Comparison of ENCODE assay signal across 1 cellular context in the genomic region with DNA sequence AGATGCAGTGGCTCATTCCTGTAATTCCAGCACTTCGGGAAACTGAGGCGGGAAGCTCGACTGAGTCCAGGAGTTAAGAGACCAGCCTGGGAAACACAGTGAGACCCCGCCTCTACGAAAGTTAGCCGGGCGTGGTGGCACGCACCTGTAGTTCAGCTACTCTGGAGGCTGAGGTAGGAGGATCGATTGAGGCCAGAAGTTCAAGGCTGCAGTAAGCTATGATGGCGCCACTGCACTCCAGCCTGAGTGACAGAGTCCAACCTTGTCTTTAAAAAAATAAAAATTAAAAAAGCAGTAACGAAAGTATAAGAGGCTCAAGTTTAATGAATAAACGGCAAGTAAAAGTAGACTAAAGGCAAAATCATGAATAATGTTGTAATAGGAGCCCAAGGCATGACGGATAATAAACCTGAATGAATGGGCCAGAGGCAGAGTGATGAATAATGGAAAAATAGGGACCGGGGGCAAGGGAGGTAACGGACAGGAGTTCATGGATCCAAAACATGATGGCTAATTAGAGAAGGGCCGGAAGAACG.
TF ChIP-seq lines count a peak whose summit lies in the region.

No MANE protein-coding gene starts in this region.

TF ChIP-seq in HepG2, 621 proteins besides CTCF, POLR2A, EP300 and RAD21 (continued from another document and continues in another):
- TF ChIP-seq ZNF644 (CRISPR knock-in tag; IDR thresholded peaks at IDR 0.05; ENCODE audit: low read depth) (no peak), MAFG (CRISPR knock-in tag; IDR thresholded peaks at IDR 0.05) (no peak), ZNF563 (CRISPR knock-in tag; IDR thresholded peaks at IDR 0.05) (0 out of 2 replicates have a peak, but pooled peaks have one; percentile 50), ZNF205 (CRISPR knock-in tag; IDR thresholded peaks at IDR 0.05) (0 out of 2 replicates have a peak, but pooled peaks have one; percentile 24), HNF4A (CRISPR knock-in tag; IDR thresholded peaks at IDR 0.05) (peak; percentile 67), ARNTL (CRISPR knock-in tag; IDR thresholded peaks at IDR 0.05) (no peak), SP5 (CRISPR knock-in tag; IDR thresholded peaks at IDR 0.05; ENCODE audit: borderline replicate concordance, low read depth) (no peak), IKZF1 (IDR thresholded peaks at IDR 0.05) (no peak), NR2F6 (IDR thresholded peaks at IDR 0.05) (no peak; the same call in 1 of the 2 replicates), NR2F6 (CRISPR knock-in tag; IDR thresholded peaks at IDR 0.05) (peak; percentile 61; the same call in 1 of the 2 replicates), ZNF160 (CRISPR knock-in tag; IDR thresholded peaks at IDR 0.05) (no peak), ZBTB7B (CRISPR knock-in tag; IDR thresholded peaks at IDR 0.05) (no peak), ESRRA (CRISPR knock-in tag; IDR thresholded peaks at IDR 0.05; ENCODE audit: low read depth) (no peak), HOXA7 (CRISPR knock-in tag; IDR thresholded peaks at IDR 0.05) (no peak), TCF7L2 (IDR thresholded peaks at IDR 0.05; ENCODE audit: low read depth, low read length) (no peak), ZIK1 (CRISPR knock-in tag; IDR thresholded peaks at IDR 0.05; ENCODE audit: borderline replicate concordance, low read depth) (no peak), ZZZ3 (CRISPR knock-in tag; IDR thresholded peaks at IDR 0.05; ENCODE audit: borderline replicate concordance) (no peak), TBX2 (CRISPR knock-in tag; IDR thresholded peaks at IDR 0.05; ENCODE audit: borderline replicate concordance) (no peak; the same call in 1 of the 2 replicates), ZNF878 (CRISPR knock-in tag; IDR thresholded peaks at IDR 0.05) (peak; percentile 59; the same call in 1 of the 2 replicates), KDM4B (CRISPR knock-in tag; IDR thresholded peaks at IDR 0.05) (no peak), KDM5A (IDR thresholded peaks at IDR 0.05; ENCODE audit: borderline replicate concordance, low read length) (peak; percentile 55; the same call in 1 of the 2 replicates), KDM2A (CRISPR knock-in tag; IDR thresholded peaks at IDR 0.05; ENCODE audit: borderline replicate concordance, low read depth) (no peak), ASH2L (IDR thresholded peaks at IDR 0.05; ENCODE audit: insufficient read length, low read depth, low read length) (peak; percentile 36), ZNF577 (CRISPR knock-in tag; IDR thresholded peaks at IDR 0.05; ENCODE audit: borderline replicate concordance, low read depth) (no peak), NFE2 (CRISPR knock-in tag; IDR thresholded peaks at IDR 0.05) (no peak), AKAP8 (CRISPR knock-in tag; IDR thresholded peaks at IDR 0.05) (peak; percentile 70; the same call in 1 of the 2 replicates), MAFF (IDR thresholded peaks at IDR 0.05; ENCODE audit: low read depth, low read length) (no peak), SMARCC2 (IDR thresholded peaks at IDR 0.05) (no peak), JARID2 (CRISPR knock-in tag; IDR thresholded peaks at IDR 0.05; ENCODE audit: insufficient replicate concordance) (no peak), ZNF430 (CRISPR knock-in tag; IDR thresholded peaks at IDR 0.05) (no peak), HNRNPL (IDR thresholded peaks at IDR 0.05; ENCODE audit: low read depth, low read length) (no peak), HNRNPH1 (optimal IDR thresholded peaks at IDR 0.05; ENCODE audit: low read depth, low read length) (no peak), ZNF350 (CRISPR knock-in tag; IDR thresholded peaks at IDR 0.05; ENCODE audit: borderline replicate concordance, low read depth) (no peak), KDM1A (CRISPR knock-in tag; IDR thresholded peaks at IDR 0.05) (0 out of 2 replicates have a peak, but pooled peaks have one; percentile 34), ZNF589 (CRISPR knock-in tag; conservative IDR thresholded peaks at IDR 0.05) (no peak), ZNF678 (CRISPR knock-in tag; IDR thresholded peaks at IDR 0.05) (no peak), HMGA1 (CRISPR knock-in tag; conservative IDR thresholded peaks at IDR 0.05) (no peak), SIN3A (IDR thresholded peaks at IDR 0.05; ENCODE audit: borderline replicate concordance, low read depth, low read length) (no peak)
- TF ChIP-seq, protein P1, sequence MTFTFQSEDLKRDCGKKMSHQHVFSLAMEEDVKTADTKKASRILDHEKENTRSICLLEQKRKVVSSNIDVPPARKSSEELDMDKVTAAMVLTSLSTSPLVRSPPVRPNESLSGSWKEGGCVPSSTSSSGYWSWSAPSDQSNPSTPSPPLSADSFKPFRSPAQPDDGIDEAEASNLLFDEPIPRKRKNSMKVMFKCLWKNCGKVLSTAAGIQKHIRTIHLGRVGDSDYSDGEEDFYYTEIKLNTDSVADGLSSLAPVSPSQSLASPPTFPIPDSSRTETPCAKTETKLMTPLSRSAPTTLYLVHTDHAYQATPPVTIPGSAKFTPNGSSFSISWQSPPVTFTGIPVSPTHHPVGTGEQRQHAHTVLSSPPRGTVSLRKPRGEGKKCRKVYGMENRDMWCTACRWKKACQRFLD (CRISPR knock-in tag; IDR thresholded peaks at IDR 0.05; ENCODE audit: borderline replicate concordance), result no peak
- TF ChIP-seq, protein P2, sequence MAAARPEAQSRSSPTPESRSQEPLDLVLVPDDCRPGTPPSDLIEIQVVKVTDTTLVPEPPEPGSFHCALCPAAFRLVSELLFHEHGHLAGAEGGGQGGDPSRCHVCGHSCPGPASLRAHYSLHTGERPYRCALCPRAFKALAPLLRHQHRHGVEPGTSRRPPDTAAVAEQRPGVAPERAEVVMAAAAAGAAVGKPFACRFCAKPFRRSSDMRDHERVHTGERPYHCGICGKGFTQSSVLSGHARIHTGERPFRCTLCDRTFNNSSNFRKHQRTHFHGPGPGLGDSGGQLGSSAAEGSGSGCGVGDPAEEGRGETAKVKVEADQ (CRISPR knock-in tag; IDR thresholded peaks at IDR 0.05; ENCODE audit: borderline replicate concordance), result peak; percentile 72; the same call in 1 of the 2 replicates
- TF ChIP-seq, protein P3, sequence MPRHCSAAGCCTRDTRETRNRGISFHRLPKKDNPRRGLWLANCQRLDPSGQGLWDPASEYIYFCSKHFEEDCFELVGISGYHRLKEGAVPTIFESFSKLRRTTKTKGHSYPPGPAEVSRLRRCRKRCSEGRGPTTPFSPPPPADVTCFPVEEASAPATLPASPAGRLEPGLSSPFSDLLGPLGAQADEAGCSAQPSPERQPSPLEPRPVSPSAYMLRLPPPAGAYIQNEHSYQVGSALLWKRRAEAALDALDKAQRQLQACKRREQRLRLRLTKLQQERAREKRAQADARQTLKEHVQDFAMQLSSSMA (CRISPR knock-in tag; IDR thresholded peaks at IDR 0.05), result no peak
- TF ChIP-seq, protein P4, sequence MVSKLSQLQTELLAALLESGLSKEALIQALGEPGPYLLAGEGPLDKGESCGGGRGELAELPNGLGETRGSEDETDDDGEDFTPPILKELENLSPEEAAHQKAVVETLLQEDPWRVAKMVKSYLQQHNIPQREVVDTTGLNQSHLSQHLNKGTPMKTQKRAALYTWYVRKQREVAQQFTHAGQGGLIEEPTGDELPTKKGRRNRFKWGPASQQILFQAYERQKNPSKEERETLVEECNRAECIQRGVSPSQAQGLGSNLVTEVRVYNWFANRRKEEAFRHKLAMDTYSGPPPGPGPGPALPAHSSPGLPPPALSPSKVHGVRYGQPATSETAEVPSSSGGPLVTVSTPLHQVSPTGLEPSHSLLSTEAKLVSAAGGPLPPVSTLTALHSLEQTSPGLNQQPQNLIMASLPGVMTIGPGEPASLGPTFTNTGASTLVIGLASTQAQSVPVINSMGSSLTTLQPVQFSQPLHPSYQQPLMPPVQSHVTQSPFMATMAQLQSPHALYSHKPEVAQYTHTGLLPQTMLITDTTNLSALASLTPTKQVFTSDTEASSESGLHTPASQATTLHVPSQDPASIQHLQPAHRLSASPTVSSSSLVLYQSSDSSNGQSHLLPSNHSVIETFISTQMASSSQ (IDR thresholded peaks at IDR 0.05; ENCODE audit: low read depth), result 0 out of 2 replicates have a peak, but pooled peaks have one; percentile 21
- TF ChIP-seq, protein P4 (CRISPR knock-in tag; IDR thresholded peaks at IDR 0.05; ENCODE audit: borderline replicate concordance), result no peak
- TF ChIP-seq, protein P5, sequence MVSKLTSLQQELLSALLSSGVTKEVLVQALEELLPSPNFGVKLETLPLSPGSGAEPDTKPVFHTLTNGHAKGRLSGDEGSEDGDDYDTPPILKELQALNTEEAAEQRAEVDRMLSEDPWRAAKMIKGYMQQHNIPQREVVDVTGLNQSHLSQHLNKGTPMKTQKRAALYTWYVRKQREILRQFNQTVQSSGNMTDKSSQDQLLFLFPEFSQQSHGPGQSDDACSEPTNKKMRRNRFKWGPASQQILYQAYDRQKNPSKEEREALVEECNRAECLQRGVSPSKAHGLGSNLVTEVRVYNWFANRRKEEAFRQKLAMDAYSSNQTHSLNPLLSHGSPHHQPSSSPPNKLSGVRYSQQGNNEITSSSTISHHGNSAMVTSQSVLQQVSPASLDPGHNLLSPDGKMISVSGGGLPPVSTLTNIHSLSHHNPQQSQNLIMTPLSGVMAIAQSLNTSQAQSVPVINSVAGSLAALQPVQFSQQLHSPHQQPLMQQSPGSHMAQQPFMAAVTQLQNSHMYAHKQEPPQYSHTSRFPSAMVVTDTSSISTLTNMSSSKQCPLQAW (CRISPR knock-in tag; IDR thresholded peaks at IDR 0.05), result no peak
- TF ChIP-seq, protein P6, sequence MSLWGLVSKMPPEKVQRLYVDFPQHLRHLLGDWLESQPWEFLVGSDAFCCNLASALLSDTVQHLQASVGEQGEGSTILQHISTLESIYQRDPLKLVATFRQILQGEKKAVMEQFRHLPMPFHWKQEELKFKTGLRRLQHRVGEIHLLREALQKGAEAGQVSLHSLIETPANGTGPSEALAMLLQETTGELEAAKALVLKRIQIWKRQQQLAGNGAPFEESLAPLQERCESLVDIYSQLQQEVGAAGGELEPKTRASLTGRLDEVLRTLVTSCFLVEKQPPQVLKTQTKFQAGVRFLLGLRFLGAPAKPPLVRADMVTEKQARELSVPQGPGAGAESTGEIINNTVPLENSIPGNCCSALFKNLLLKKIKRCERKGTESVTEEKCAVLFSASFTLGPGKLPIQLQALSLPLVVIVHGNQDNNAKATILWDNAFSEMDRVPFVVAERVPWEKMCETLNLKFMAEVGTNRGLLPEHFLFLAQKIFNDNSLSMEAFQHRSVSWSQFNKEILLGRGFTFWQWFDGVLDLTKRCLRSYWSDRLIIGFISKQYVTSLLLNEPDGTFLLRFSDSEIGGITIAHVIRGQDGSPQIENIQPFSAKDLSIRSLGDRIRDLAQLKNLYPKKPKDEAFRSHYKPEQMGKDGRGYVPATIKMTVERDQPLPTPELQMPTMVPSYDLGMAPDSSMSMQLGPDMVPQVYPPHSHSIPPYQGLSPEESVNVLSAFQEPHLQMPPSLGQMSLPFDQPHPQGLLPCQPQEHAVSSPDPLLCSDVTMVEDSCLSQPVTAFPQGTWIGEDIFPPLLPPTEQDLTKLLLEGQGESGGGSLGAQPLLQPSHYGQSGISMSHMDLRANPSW (CRISPR knock-in tag; IDR thresholded peaks at IDR 0.05; ENCODE audit: borderline replicate concordance), result 0 out of 2 replicates have a peak, but pooled peaks have one; percentile 10
- TF ChIP-seq, protein P7, sequence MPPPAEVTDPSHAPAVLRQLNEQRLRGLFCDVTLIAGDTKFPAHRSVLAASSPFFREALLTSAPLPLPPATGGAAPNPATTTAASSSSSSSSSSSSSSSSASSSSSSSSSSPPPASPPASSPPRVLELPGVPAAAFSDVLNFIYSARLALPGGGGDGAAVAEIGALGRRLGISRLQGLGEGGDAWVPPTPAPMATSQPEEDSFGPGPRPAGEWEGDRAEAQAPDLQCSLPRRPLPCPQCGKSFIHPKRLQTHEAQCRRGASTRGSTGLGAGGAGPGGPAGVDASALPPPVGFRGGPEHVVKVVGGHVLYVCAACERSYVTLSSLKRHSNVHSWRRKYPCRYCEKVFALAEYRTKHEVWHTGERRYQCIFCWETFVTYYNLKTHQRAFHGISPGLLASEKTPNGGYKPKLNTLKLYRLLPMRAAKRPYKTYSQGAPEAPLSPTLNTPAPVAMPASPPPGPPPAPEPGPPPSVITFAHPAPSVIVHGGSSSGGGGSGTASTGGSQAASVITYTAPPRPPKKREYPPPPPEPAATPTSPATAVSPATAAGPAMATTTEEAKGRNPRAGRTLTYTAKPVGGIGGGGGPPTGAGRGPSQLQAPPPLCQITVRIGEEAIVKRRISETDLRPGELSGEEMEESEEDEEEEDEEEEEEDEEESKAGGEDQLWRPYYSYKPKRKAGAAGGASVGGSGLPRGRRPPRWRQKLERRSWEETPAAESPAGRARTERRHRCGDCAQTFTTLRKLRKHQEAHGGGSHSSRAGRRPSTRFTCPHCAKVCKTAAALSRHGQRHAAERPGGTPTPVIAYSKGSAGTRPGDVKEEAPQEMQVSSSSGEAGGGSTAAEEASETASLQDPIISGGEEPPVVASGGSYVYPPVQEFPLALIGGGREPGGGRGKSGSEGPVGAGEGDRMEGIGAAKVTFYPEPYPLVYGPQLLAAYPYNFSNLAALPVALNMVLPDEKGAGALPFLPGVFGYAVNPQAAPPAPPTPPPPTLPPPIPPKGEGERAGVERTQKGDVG (CRISPR knock-in tag; IDR thresholded peaks at IDR 0.05; ENCODE audit: borderline replicate concordance), result no peak
- TF ChIP-seq, protein P8, sequence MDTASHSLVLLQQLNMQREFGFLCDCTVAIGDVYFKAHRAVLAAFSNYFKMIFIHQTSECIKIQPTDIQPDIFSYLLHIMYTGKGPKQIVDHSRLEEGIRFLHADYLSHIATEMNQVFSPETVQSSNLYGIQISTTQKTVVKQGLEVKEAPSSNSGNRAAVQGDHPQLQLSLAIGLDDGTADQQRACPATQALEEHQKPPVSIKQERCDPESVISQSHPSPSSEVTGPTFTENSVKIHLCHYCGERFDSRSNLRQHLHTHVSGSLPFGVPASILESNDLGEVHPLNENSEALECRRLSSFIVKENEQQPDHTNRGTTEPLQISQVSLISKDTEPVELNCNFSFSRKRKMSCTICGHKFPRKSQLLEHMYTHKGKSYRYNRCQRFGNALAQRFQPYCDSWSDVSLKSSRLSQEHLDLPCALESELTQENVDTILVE (CRISPR knock-in tag; IDR thresholded peaks at IDR 0.05), result no peak
- TF ChIP-seq, protein P9, sequence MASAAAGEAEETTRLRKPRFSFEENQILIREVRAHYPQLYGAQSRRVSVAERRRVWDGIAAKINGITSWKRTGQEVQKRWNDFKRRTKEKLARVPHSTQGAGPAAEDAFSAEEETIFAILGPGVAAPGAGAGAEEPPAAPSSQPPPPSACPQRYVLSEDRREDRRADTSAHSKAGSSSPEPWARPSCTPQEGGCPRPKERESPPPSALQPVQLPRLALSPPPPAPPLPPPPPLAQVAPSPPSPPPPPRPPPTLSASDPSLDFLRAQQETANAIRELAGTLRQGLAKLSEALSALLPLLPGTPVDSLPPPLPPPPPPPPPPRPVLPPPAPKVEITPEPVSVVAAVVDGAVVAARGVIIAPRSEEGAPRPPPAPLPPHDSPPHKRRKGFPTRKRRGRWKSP (CRISPR knock-in tag; IDR thresholded peaks at IDR 0.05), result no peak
